8 cellular contexts compared by ENCODE assay signal in the genomic region with DNA sequence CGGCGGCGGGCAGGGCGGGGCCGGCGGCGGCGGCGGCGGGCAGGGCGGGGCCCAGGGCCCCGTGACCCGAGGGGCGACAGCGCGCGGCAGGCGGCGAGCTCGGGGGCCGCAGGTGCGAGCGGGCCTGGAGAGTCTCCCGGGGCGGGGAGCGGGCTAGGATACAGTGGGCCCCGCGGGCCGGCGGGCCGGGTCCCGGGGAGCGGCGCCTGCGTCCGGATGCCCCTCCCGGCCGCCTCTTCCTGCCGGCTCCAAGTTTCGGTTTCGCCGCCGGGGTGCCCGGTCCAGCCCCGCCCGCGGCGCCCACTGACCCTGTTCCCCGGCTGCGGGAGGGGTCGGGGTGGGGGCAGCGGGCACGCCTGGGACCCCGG. TPM values are rescaled to one million over a fixed set of nuclear protein-coding genes. Genes with fewer than 3 reads are reported as not detected.
DNase-seq lines count a peak whose midpoint lies in the region; ATAC-seq and TF ChIP-seq lines count a peak whose summit lies in the region.

A gene (plus strand): TSS at position 62 of the 368 bp plus-strand sequence. CDS start 2,830 bp downstream, outside the sequence.

- H3K4me3 ChIP-seq in AG04449 (ENCODE audit: low read depth, low read length) (peak within 1 kb of the TSS; percentile 82), Karpas-422 (ENCODE audit: low read length) (peak within 1 kb of the TSS; percentile 88), left lung (peak within 1 kb of the TSS; percentile 88 to 100)

- CTCF ChIA-PET in AG04449 (lab: Yijun Ruan, JAX) (no interaction called here), activated B cell treated with CpG ODN at 0.5 μM for 24 hours (lab: Charles Lee) (no interaction called here)

- peak; percentile 72 for TF ChIP-seq POLR2A in GM18505 (IDR thresholded peaks at IDR 0.05; ENCODE audit: borderline replicate concordance, extremely low read depth, insufficient read depth, insufficient read length)

- POLR2A ChIA-PET in AG04449 (lab: Yijun Ruan, JAX): no interaction called here
- POLR2A ChIA-PET in activated B cell treated with CpG ODN at 0.5 μM for 24 hours (lab: Charles Lee): interaction anchor here (1.0 kb wide), 1 partner anchor 41 kb away, joined by 5 read pairs; a partner anchor contains a TSS

- peaks cover 10% of the 10 kb centered on the region for H3K36me3 Mint-ChIP-seq in activated B cell treated with CpG ODN at 0.5 μM for 24 hours (ENCODE audit: low read depth)

- no peaks in the 10 kb centered on the region for H3K79me2 ChIP-seq in Karpas-422 (ENCODE audit: low read length)

- no peaks in the 10 kb centered on the region for H3K9me2 ChIP-seq in Karpas-422 (replicated peaks; ENCODE audit: insufficient read depth, low read length)

- intact Hi-C loops in activated B cell treated with CpG ODN at 0.5 μM for 24 hours (cut with micrococcal nuclease): loop anchor here (5.0 kb wide), 3 partner anchors 158 to 977 kb away; a partner anchor contains a TSS
- intact Hi-C loops in left lung (cut with DNase I): no loop called here

- H3K9me3 Mint-ChIP-seq in activated B cell treated with CpG ODN at 0.5 μM for 24 hours: no peaks in the 10 kb centered on the region

- peak within 1 kb of the TSS; percentile 89 for H3K9ac ChIP-seq in Karpas-422 (ENCODE audit: low read length)

- peaks cover 53% of the 10 kb centered on the region for H3K4me1 ChIP-seq in Karpas-422 (ENCODE audit: low read length)
- H3K4me1 ChIP-seq in left lung: peaks cover 41 to 71% of the 10 kb centered on the region in 2 donors

- ATAC-seq in GM18505 (IDR thresholded peaks at IDR 0.05; ENCODE audit: unreplicated experiment): peak; percentile 39
- ATAC-seq in activated B cell treated with CpG ODN at 0.5 μM for 24 hours (ENCODE audit: low read depth): peak; percentile 38
- ATAC-seq in left lung: peak; percentile 22

- peak within 1 kb of the TSS; percentile 89 for H3K4me3 Mint-ChIP-seq in activated B cell treated with CpG ODN at 0.5 μM for 24 hours

- peaks cover 27% of the 10 kb centered on the region; the same call in 1 of the 2 replicates for H4K20me1 ChIP-seq in Karpas-422 (ENCODE audit: insufficient read depth, low read depth, low read length)

- H3K27ac Mint-ChIP-seq in activated B cell treated with CpG ODN at 0.5 μM for 24 hours: peak within 1 kb of the TSS; percentile 94

- no peak within 1 kb of the TSS for H3K27ac ChIP-seq in Karpas-422 (ENCODE audit: low read length)
- peak within 1 kb of the TSS; percentile 98 to 99 for H3K27ac ChIP-seq in left lung

- H3K4me2 ChIP-seq in Karpas-422 (ENCODE audit: low read depth, low read length, poor library complexity, severe bottlenecking): peak within 1 kb of the TSS; percentile 98

- no peaks in the 10 kb centered on the region for H3K27me3 Mint-ChIP-seq in activated B cell treated with CpG ODN at 0.5 μM for 24 hours

- H3K36me3 ChIP-seq in Karpas-422 (ENCODE audit: insufficient read depth, low read length) (no peaks in the 10 kb centered on the region), left lung (peaks cover 0 to 16% of the 10 kb centered on the region in 2 donors)

- DNase-seq in AG04449 (ENCODE audit: low read depth, low spot score) (no peak), Karpas-422 (peak; percentile 47), activated B cell treated with CpG ODN at 0.5 μM for 24 hours (peak; percentile 67), dermis blood vessel endothelial cell (peak; percentile 51), left lung (peak; percentile 61 to 92), putamen (ENCODE audit: low spot score) (no peak)
- peak; percentile 21 to 66 (median 52) for DNase-seq in stimulated activated naive CD4-positive, alpha-beta T cell (lab: John Stamatoyannopoulos, UW)

- peak within 1 kb of the TSS; percentile 54 for H2AFZ ChIP-seq in Karpas-422 (ENCODE audit: low read length)

- H3K4me1 Mint-ChIP-seq in activated B cell treated with CpG ODN at 0.5 μM for 24 hours: peaks cover 66% of the 10 kb centered on the region

- H3K9me3 ChIP-seq in Karpas-422 (ENCODE audit: low read length) (no peaks in the 10 kb centered on the region), left lung (no peaks in the 10 kb centered on the region)

- TF ChIP-seq CTCF in AG04449 (IDR thresholded peaks at IDR 0.05; ENCODE audit: insufficient read depth, low read length, missing control alignments): no peak
- TF ChIP-seq CTCF in activated B cell treated with CpG ODN at 0.5 μM for 24 hours (IDR thresholded peaks at IDR 0.05): no peak
- no peak for TF ChIP-seq CTCF in left lung (IDR thresholded peaks at IDR 0.05)

- H3K27me3 ChIP-seq in Karpas-422 (ENCODE audit: low read length) (0 out of 2 replicates have a peak, but pooled peaks cover 2% of the 10 kb centered on the region), left lung (no peaks in the 10 kb centered on the region)

RNA-seq across cellular contexts. Expression of the gene that starts here (rescaled TPM):
- total RNA-seq in Karpas-422 (2014; rRNA removed; shearing (Covaris generic); ENCODE audit: low replicate concordance): 15.0 and 27.1 TPM in 2 replicates
- 203 and 228 TPM in 2 replicates for total RNA-seq in activated B cell treated with CpG ODN at 0.5 μM for 24 hours
- 111 and 162 TPM in 2 replicates for total RNA-seq in dermis blood vessel endothelial cell
- total RNA-seq in left lung: 100 to 1,000 TPM; 212 to 264 TPM

Comparison
In these comparisons a context has a peak if more than half of its experiments do, and no peak if none do; other contexts are left out.
1. DNase-seq: peak in Karpas-422 (single experiment), activated B cell treated with CpG ODN at 0.5 μM for 24 hours (single experiment), dermis blood vessel endothelial cell (single experiment), left lung (2 of 2) and stimulated activated naive CD4-positive, alpha-beta T cell (6 of 6); none in AG04449 (single experiment) and putamen (single experiment).
2. Peak in every context shown above with its lines, with median percentiles within 50 percentile points of each other: H3K4me3 ChIP-seq and ATAC-seq.